8 cellular contexts compared by ENCODE assay signal in genomic region chr21:33968082-33968997, GRCh38. TPM values are rescaled to one million over a fixed set of nuclear protein-coding genes. Genes with fewer than 3 reads are reported as not detected.
DNase-seq lines count a peak whose midpoint lies in the region; ATAC-seq and TF ChIP-seq lines count a peak whose summit lies in the region.

No MANE protein-coding gene starts in this region.

- H3K27me3 ChIP-seq in HUES48 (ENCODE audit: control insufficient read depth, insufficient read depth, low read length): no peaks in the 10 kb centered on the region
- peaks cover 7% of the 10 kb centered on the region for H3K27me3 ChIP-seq in transverse colon

- in situ Hi-C loops in transverse colon (cut with MboI; ENCODE audit: low pct_ligation_motif_present in 1 of 4, low pct_unique_long_range_greater_than_20kb in 1 of 4, low sequenced_read_pairs in 3 of 4): no loop called here

- no peak for TF ChIP-seq EP300 in transverse colon (IDR thresholded peaks at IDR 0.05; ENCODE audit: low read depth)

- 51 to 65% methylated on average over 2 to 5 of the region's 5 CpGs for WGBS in transverse colon (ENCODE audit: low coverage in 1 of 2), 2 donors

- no peak for TF ChIP-seq POLR2A in transverse colon (IDR thresholded peaks at IDR 0.05)

- peak; percentile 39 to 53 for ATAC-seq in activated naive CD4-positive, alpha-beta T cell treated with anti-CD3 and anti-CD28 coated beads, Interleukin-2, amount 50 U/mL, for 72 hours

- no peak for TF ChIP-seq CTCF in transverse colon (IDR thresholded peaks at IDR 0.05)

- DNase-seq in DMS53 (lab: John Stamatoyannopoulos, UW) (peak; percentile 58), iPS DF 19.7 (ENCODE audit: low read depth, low spot score) (peak; percentile 25), transverse colon (peak; percentile 15), SHP77 treated with DMSO at 0.1 percent for 48 hours (lab: John Stamatoyannopoulos, UW) (no peak), DMS153 (lab: John Stamatoyannopoulos, UW) (no peak), DMS153 treated with DMSO at 0.1 percent for 48 hours (lab: John Stamatoyannopoulos, UW; ENCODE audit: unreplicated experiment) (no peak)
- DNase-seq in activated naive CD4-positive, alpha-beta T cell treated with anti-CD3 and anti-CD28 coated beads, Interleukin-2, amount 50 U/mL, for 72 hours (ENCODE audit: low spot score in 2 of 2): no peak

- no peaks in the 10 kb centered on the region for H3K36me3 ChIP-seq in HUES48 (ENCODE audit: control insufficient read depth, insufficient read depth, low read length)
- no peaks in the 10 kb centered on the region for H3K36me3 ChIP-seq in transverse colon

- H3K9me3 Mint-ChIP-seq in activated naive CD4-positive, alpha-beta T cell treated with anti-CD3 and anti-CD28 coated beads, Interleukin-2, amount 50 U/mL, for 72 hours: peaks cover 0 to 9% of the 10 kb centered on the region in 2 donors

- peaks cover 12% of the 10 kb centered on the region for H3K4me1 ChIP-seq in HUES48 (ENCODE audit: control insufficient read depth, insufficient read depth, low read length)
- H3K4me1 ChIP-seq in transverse colon: peaks cover 9 to 47% (median 22%) of the 10 kb centered on the region in 4 donors

- no peaks in the 10 kb centered on the region for H3K9me3 ChIP-seq in HUES48 (ENCODE audit: control insufficient read depth, insufficient read depth, low read length)
- no peaks in the 10 kb centered on the region for H3K9me3 ChIP-seq in transverse colon

- no peak overlapping the region for H3K9ac ChIP-seq in HUES48 (ENCODE audit: low read depth, low read length)

- H3K27ac ChIP-seq in HUES48 (ENCODE audit: low read depth, low read length) (no peak overlapping the region), transverse colon (peak overlapping the region in 3 of 4 donors; percentile 8 to 41 (median 9))

- H3K27ac Mint-ChIP-seq in activated naive CD4-positive, alpha-beta T cell treated with anti-CD3 and anti-CD28 coated beads, Interleukin-2, amount 50 U/mL, for 72 hours: peak overlapping the region in 1 of 2 donors; percentile 39

- intact Hi-C loops in transverse colon (cut with DNase I; ENCODE audit: low total_unique reads): no loop called here

- peaks cover 0 to 31% of the 10 kb centered on the region in 2 donors for H3K36me3 Mint-ChIP-seq in activated naive CD4-positive, alpha-beta T cell treated with anti-CD3 and anti-CD28 coated beads, Interleukin-2, amount 50 U/mL, for 72 hours

- H3K4me3 ChIP-seq in HUES48 (ENCODE audit: low read depth, low read length) (peak overlapping the region; percentile 48), transverse colon (no peak overlapping the region)

RNA-seq across cellular contexts. Expression of gene ATP5PO, which starts 52.7 kb away (rescaled TPM):
- total RNA-seq in activated naive CD4-positive, alpha-beta T cell treated with anti-CD3 and anti-CD28 coated beads, Interleukin-2, amount 50 U/mL, for 72 hours: 100 to 1,000 TPM; 208 to 242 TPM
- total RNA-seq in transverse colon: 100 to 1,000 TPM in 2 of 4 donors, 10 to 100 TPM in 2; 65.1 to 375 (median 193) TPM

Comparison
In these comparisons a context has a peak if more than half of its experiments do, and no peak if none do; other contexts are left out.
1. DNase-seq: peak in DMS53 (single experiment), iPS DF 19.7 (single experiment) and transverse colon (single experiment); none in activated naive CD4-positive, alpha-beta T cell treated with anti-CD3 and anti-CD28 coated beads, Interleukin-2, amount 50 U/mL, for 72 hours (0 of 2), SHP77 treated with DMSO at 0.1 percent for 48 hours (single experiment), DMS153 (single experiment) and DMS153 treated with DMSO at 0.1 percent for 48 hours (single experiment).